14 cellular contexts compared by ENCODE assay signal in genomic region chr21:45040739-45041138, GRCh38. TPM values are rescaled to one million over a fixed set of nuclear protein-coding genes. Genes with fewer than 3 reads are reported as not detected.
DNase-seq lines count a peak whose midpoint lies in the region; ATAC-seq and TF ChIP-seq lines count a peak whose summit lies in the region.
"Had no signal": no experiment of that assay in that cellular context is flagged by ENCODE, and none has a peak within 500 bp of the region (broad histone marks: within the 10 kb centered on the region; RNA-seq: fewer than 3 reads in every experiment).

No MANE protein-coding gene starts in this region.

- H3F3A ChIP-seq in GM23248 (ENCODE audit: insufficient read depth) = 0 out of 2 replicates have a peak, but pooled peaks cover 6% of the 10 kb centered on the region

- H3K27ac ChIP-seq in GM23248 (peak overlapping the region; percentile 72), coronary artery (peak overlapping the region; percentile 57 to 89), neutrophil (peak overlapping the region; percentile 31), suprapubic skin (peak overlapping the region; percentile 86)
- H3K27ac ChIP-seq: cardiac muscle cell, WERI-Rb-1 had no signal

- H3K4me1 ChIP-seq in GM23248 (ENCODE audit: insufficient read depth) = peaks cover 23% of the 10 kb centered on the region
- peaks cover 16% of the 10 kb centered on the region in 2 experiments for H3K4me1 ChIP-seq in neutrophil (ENCODE audit: control insufficient read depth in 1 of 2, insufficient read depth in 1 of 2, low read depth in 1 of 2, low read length in 1 of 2)
- peaks cover 25% of the 10 kb centered on the region for H3K4me1 ChIP-seq in suprapubic skin

- H3K9me3 ChIP-seq in GM23248 (ENCODE audit: low read depth) (peaks cover 3% of the 10 kb centered on the region), neutrophil (no peaks in the 10 kb centered on the region), suprapubic skin (no peaks in the 10 kb centered on the region)

- no peaks in the 10 kb centered on the region for H3K36me3 ChIP-seq in GM23248 (ENCODE audit: low read depth)
- no peaks in the 10 kb centered on the region for H3K36me3 ChIP-seq in neutrophil
- no peaks in the 10 kb centered on the region for H3K36me3 ChIP-seq in suprapubic skin
- H3K36me3 ChIP-seq: cardiac muscle cell, WERI-Rb-1 had no signal

- H3K4me3 ChIP-seq in GM23248 = peak overlapping the region; percentile 54
- H3K4me3 ChIP-seq in coronary artery = peak overlapping the region; percentile 56
- no peak overlapping the region for H3K4me3 ChIP-seq in neutrophil (ENCODE audit: low read depth in 1 of 2, low read length in 1 of 2)
- no peak overlapping the region for H3K4me3 ChIP-seq in suprapubic skin
- H3K4me3 ChIP-seq: cardiac muscle cell had no signal

- 55 to 60% methylated on average over 9 to 15 of the region's 15 CpGs for WGBS in GM23248 (ENCODE audit: low coverage in 1 of 2, low lambda C conversion rate in 2 of 2, missing lambda C conversion rate in 2 of 2), 2 experiments
- 79% methylated on average over 13 of the region's 15 CpGs for WGBS in suprapubic skin

- TF ChIP-seq CTCF in coronary artery (IDR thresholded peaks at IDR 0.05) (no peak), neutrophil (IDR thresholded peaks at IDR 0.05) (no peak), suprapubic skin (IDR thresholded peaks at IDR 0.05) (no peak)

- H3K27me3 ChIP-seq in GM23248 (replicated peaks; ENCODE audit: insufficient read depth) (no peaks in the 10 kb centered on the region), neutrophil (no peaks in the 10 kb centered on the region), suprapubic skin (no peaks in the 10 kb centered on the region)
- H3K27me3 ChIP-seq: cardiac muscle cell had no signal

- peak overlapping the region; percentile 65 for H2AFZ ChIP-seq in GM23248

- no peaks in the 10 kb centered on the region for H3K9me2 ChIP-seq in GM23248 (ENCODE audit: insufficient read depth)

- H4K20me1 ChIP-seq in GM23248 (ENCODE audit: insufficient read depth) = no peaks in the 10 kb centered on the region

- TF ChIP-seq POLR2A in suprapubic skin (IDR thresholded peaks at IDR 0.05) = no peak

- peak overlapping the region; percentile 67 for H3K9ac ChIP-seq in GM23248

- peak overlapping the region; percentile 92 for H3K4me2 ChIP-seq in GM23248 (ENCODE audit: unreplicated experiment)

- ATAC-seq in GM18867 (IDR thresholded peaks at IDR 0.05; ENCODE audit: unreplicated experiment) (no peak), GM21576 (IDR thresholded peaks at IDR 0.05; ENCODE audit: unreplicated experiment) (no peak)
- ATAC-seq: effector memory CD8-positive, alpha-beta T cell had no signal

- no peaks in the 10 kb centered on the region for H3K79me2 ChIP-seq in GM23248 (ENCODE audit: insufficient read depth)

- no peak for TF ChIP-seq EP300 in suprapubic skin (IDR thresholded peaks at IDR 0.05)

- in situ Hi-C loops in GM23248 (cut with MboI) = no loop called here

- no peak for DNase-seq in GM23248
- DNase-seq in coronary artery (ENCODE audit: low spot score) = no peak
- peak in 1 of 2 donors; percentile 67 for DNase-seq in suprapubic skin (ENCODE audit: low spot score in 2 of 2)
- DNase-seq in NCI-H187 (lab: John Stamatoyannopoulos, UW) = no peak
- DNase-seq in stimulated activated CD4-positive, alpha-beta T cell treated with anti-CD3 and anti-CD28 coated beads, Interleukin-12 subunit alpha, Interleukin-12 subunit beta, amount 100 ng/mL, for 4 hours = no peak
- DNase-seq: activated naive CD8-positive, alpha-beta T cell treated with anti-CD3 and anti-CD28 coated beads for 36 hours; effector memory CD8-positive, alpha-beta T cell; NCI-H1694; NCI-H345; WERI-Rb-1 had no signal

RNA-seq across cellular contexts. Expression of gene ADARB1, which starts 33.6 kb away (rescaled TPM):
- 17.4 and 22.6 TPM in 2 replicates for total RNA-seq in GM23248 (2014; rRNA removed; shearing (Covaris generic))
- 16.3 and 18.7 TPM in 2 replicates for polyA plus RNA-seq in GM23248 (2016; fragmentation: Nextera tagmentation; extraction: Ambion mirVana)
- 10 to 100 TPM; 13.2 to 23.6 (median 20.3) TPM for total RNA-seq in suprapubic skin

Comparison
In these comparisons a context has a peak if more than half of its experiments do, and no peak if none do; other contexts are left out.
1. H3K27ac ChIP-seq: peak in every context shown above with its lines; median percentile 86 in suprapubic skin; 73 in coronary artery; 72 in GM23248; 31 in neutrophil.
2. H3K4me3 ChIP-seq: peak in GM23248 (single experiment) and coronary artery (single experiment); none in neutrophil (0 of 2) and suprapubic skin (single experiment).